ENCODE assay signal across 27 cellular contexts in genomic region chr9:78584589-78584988, GRCh38.
"Had no signal": no experiment of that assay in that cellular context is flagged by ENCODE, and none has a peak within 500 bp of the region (broad histone marks: within the 10 kb centered on the region; RNA-seq: fewer than 3 reads in every experiment).

No MANE protein-coding gene starts in this region.

- DNase-seq: islet precursor cell; left ventricle myocardium inferior; mesendoderm; naive B cell; natural killer cell; nephron progenitor cell; ovary; stimulated activated CD4-positive, alpha-beta T cell treated with anti-CD3 and anti-CD28 coated beads, Interleukin-12 subunit alpha, Interleukin-12 subunit beta, amount 100 ng/mL, for 4 hours; stimulated activated CD4-positive, alpha-beta T cell treated with anti-CD3 and anti-CD28 coated beads, Interleukin-15, amount 100 ng/mL, for 24 hours; stimulated activated CD4-positive, alpha-beta T cell treated with anti-CD3 and anti-CD28 coated beads, Interleukin-2, amount 100 ng/mL, for 24 hours; stimulated activated CD4-positive, alpha-beta T cell treated with anti-CD3 and anti-CD28 coated beads, Interleukin-4, amount 100 ng/mL, for 1 hour; stimulated activated naive CD4-positive, alpha-beta T cell; tibial artery; trophoblast cell; upper lobe of right lung had no signal

- H3K4me1 ChIP-seq: left ventricle myocardium inferior, neural progenitor cell, right atrium auricular region, suprapubic skin, tibial artery, upper lobe of right lung had no signal

- H3K4me2 ChIP-seq: neural progenitor cell had no signal

- H3K9ac ChIP-seq: neural progenitor cell had no signal

- H3K27ac Mint-ChIP-seq: mesothelial cell of epicardium; naive B cell; natural killer cell; nephron progenitor cell; neural progenitor cell; progenitor cell of endocrine pancreas; stimulated activated effector memory CD8-positive, alpha-beta T cell treated with anti-CD3 and anti-CD28 coated beads, Interleukin-12 subunit alpha, Interleukin-12 subunit beta, amount 100 ng/mL, for 72 hours; stimulated activated naive CD8-positive, alpha-beta T cell treated with anti-CD3 and anti-CD28 coated beads, Interleukin-15, Interleukin-2, amounts not matched to agents 100 ng/mL and 50 ng/mL, for 24 hours had no signal

- H3K36me3 Mint-ChIP-seq: mesothelial cell of epicardium; natural killer cell; stimulated activated effector memory CD8-positive, alpha-beta T cell treated with anti-CD3 and anti-CD28 coated beads, Interleukin-12 subunit alpha, Interleukin-12 subunit beta, amount 100 ng/mL, for 72 hours had no signal

- H3K27ac ChIP-seq: left ventricle myocardium inferior, neural progenitor cell, ovary, right atrium auricular region, skin epidermis, suprapubic skin, thoracic aorta, tibial artery, upper lobe of right lung had no signal

- H3K4me1 Mint-ChIP-seq: mesothelial cell of epicardium; naive B cell; natural killer cell; nephron progenitor cell; neural progenitor cell; stimulated activated effector memory CD8-positive, alpha-beta T cell treated with anti-CD3 and anti-CD28 coated beads, Interleukin-12 subunit alpha, Interleukin-12 subunit beta, amount 100 ng/mL, for 72 hours had no signal

- H3K4me3 Mint-ChIP-seq: mesothelial cell of epicardium; naive B cell; natural killer cell; nephron progenitor cell; neural progenitor cell; stimulated activated effector memory CD8-positive, alpha-beta T cell treated with anti-CD3 and anti-CD28 coated beads, Interleukin-12 subunit alpha, Interleukin-12 subunit beta, amount 100 ng/mL, for 72 hours; stimulated activated naive CD8-positive, alpha-beta T cell treated with anti-CD3 and anti-CD28 coated beads, Interleukin-15, Interleukin-2, amounts not matched to agents 100 ng/mL and 50 ng/mL, for 24 hours had no signal

- ATAC-seq: natural killer cell; sciatic nerve; stimulated activated effector memory CD8-positive, alpha-beta T cell treated with anti-CD3 and anti-CD28 coated beads, Interleukin-12 subunit alpha, Interleukin-12 subunit beta, amount 100 ng/mL, for 72 hours; upper lobe of right lung had no signal

- FAIRE-seq: urothelium cell line had no signal

- H3K27me3 ChIP-seq: neural progenitor cell, ovary, right atrium auricular region, suprapubic skin, upper lobe of right lung had no signal

- H2AFZ ChIP-seq: neural progenitor cell had no signal

- H3K36me3 ChIP-seq: left ventricle myocardium inferior, ovary, right atrium auricular region, suprapubic skin, thoracic aorta, tibial artery, upper lobe of right lung had no signal

- H3K9me3 ChIP-seq: ovary, suprapubic skin, tibial artery, upper lobe of right lung had no signal

- H3K4me3 ChIP-seq: left ventricle myocardium inferior, lung, neural progenitor cell, ovary, right atrium auricular region, skin epidermis, suprapubic skin, thoracic aorta, tibial artery, upper lobe of right lung had no signal
